ENCODE assay signal across 27 cellular contexts in the genomic region with DNA sequence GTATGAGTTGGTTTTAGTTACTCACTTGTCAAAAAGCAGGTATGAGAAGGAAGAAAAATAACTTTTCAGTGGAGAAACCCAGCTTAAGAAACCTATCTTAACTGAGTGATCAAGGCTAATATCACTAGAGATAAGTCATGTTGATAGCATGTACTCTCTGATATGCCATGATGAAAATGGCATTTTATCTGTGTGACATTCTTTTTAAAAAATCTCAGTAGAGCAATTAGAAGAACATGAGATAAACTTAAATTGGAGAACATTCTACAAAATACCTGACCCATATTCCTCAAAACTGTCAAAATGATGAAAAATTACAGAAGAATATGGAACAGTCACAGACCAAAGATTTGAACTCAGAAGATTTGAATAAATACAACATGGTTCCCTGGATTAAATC.
A peak's percentile ranks its signal among the peaks of the same experiment; 100 is the strongest.
DNase-seq lines count a peak whose midpoint lies in the region.
"Had no signal": no experiment of that assay in that cellular context is flagged by ENCODE, and none has a peak within 500 bp of the region (broad histone marks: within the 10 kb centered on the region; RNA-seq: fewer than 3 reads in every experiment).

No MANE protein-coding gene starts in this region.

- peak; percentile 56 for DNase-seq in mesendoderm
- no peak for DNase-seq in NK-92 treated with Interleukin-12 subunit alpha and Interleukin-12 subunit beta, amount 100 ng/mL, for 24 hours (lab: John Stamatoyannopoulos, UW)
- DNase-seq: 8988T; ACHN; AML-193; BE2C; C1 segment of cervical spinal cord; Caco-2; Calu3; CD4-positive, alpha-beta memory T cell; CD4-positive, alpha-beta T cell; CD4-positive, CD25-positive, alpha-beta regulatory T cell; CD8-positive, alpha-beta memory T cell; CD8-positive, alpha-beta T cell; COR-L47; DMS 273 treated with DMSO at 0.1 percent for 48 hours; DMS153; DMS53; DMS79; DMS79 treated with DMSO at 0.1 percent for 48 hours; DND-41; EL had no signal

- H3K4ac ChIP-seq in mesendoderm (ENCODE audit: low read depth, low read length) = no peak overlapping the region

- no peaks in the 10 kb centered on the region for H3K27me3 ChIP-seq in mesendoderm (ENCODE audit: insufficient read depth, low read length, poor library complexity)
- H3K27me3 ChIP-seq: BE2C; BLaER1; BLaER1 treated with 17β-estradiol and CSF1 and Interleukin-3, amounts not matched to agents 10 nM and 100 nM had no signal

- H2BK120ac ChIP-seq in mesendoderm (ENCODE audit: low read depth, low read length) = no peak overlapping the region

- H4K5ac ChIP-seq in mesendoderm (ENCODE audit: low read length) = no peak overlapping the region

- no peak overlapping the region for H2BK15ac ChIP-seq in mesendoderm (replicated peaks; ENCODE audit: low read depth)

- no peak overlapping the region for H3K4me3 ChIP-seq in mesendoderm (ENCODE audit: low read length)
- H3K4me3 ChIP-seq: A549; BLaER1; BLaER1 treated with 17β-estradiol and CSF1 and Interleukin-3, amounts not matched to agents 10 nM and 100 nM had no signal

- no peak overlapping the region for H4K8ac ChIP-seq in mesendoderm (ENCODE audit: low read depth, low read length)

- H2AK5ac ChIP-seq in mesendoderm (ENCODE audit: low read length) = no peak overlapping the region

- no peak overlapping the region for H3K18ac ChIP-seq in mesendoderm (ENCODE audit: low read length)

- no peaks in the 10 kb centered on the region for H3K79me2 ChIP-seq in mesendoderm (ENCODE audit: control insufficient read depth, insufficient read depth, low read length)

- no peak overlapping the region for H3K9ac ChIP-seq in mesendoderm (ENCODE audit: low read length)
- H3K9ac ChIP-seq: BLaER1; BLaER1 treated with 17β-estradiol and CSF1 and Interleukin-3, amounts not matched to agents 10 nM and 100 nM had no signal

- H3K27ac ChIP-seq in mesendoderm (ENCODE audit: low read depth, low read length) = no peak overlapping the region
- H3K27ac ChIP-seq: 22Rv1; A549; BLaER1; BLaER1 treated with 17β-estradiol and CSF1 and Interleukin-3, amounts not matched to agents 10 nM and 100 nM; C4-2B had no signal

- H3K4me2 ChIP-seq in mesendoderm (ENCODE audit: low read length) = no peak overlapping the region
- H3K4me2 ChIP-seq: A549; BLaER1; BLaER1 treated with 17β-estradiol and CSF1 and Interleukin-3, amounts not matched to agents 10 nM and 100 nM had no signal

- no peak overlapping the region for H2BK5ac ChIP-seq in mesendoderm (ENCODE audit: low read length)

- no peaks in the 10 kb centered on the region for H3K4me1 ChIP-seq in mesendoderm (ENCODE audit: control insufficient read depth, low read depth, low read length)
- H3K4me1 ChIP-seq: A549; BE2C; BLaER1; BLaER1 treated with 17β-estradiol and CSF1 and Interleukin-3, amounts not matched to agents 10 nM and 100 nM; Caco-2 had no signal

- H3K79me1 ChIP-seq in mesendoderm (ENCODE audit: low read length) = no peaks in the 10 kb centered on the region

- no peak overlapping the region for H3K23ac ChIP-seq in mesendoderm (ENCODE audit: low read length)

- no peaks in the 10 kb centered on the region for H3K36me3 ChIP-seq in mesendoderm (ENCODE audit: control insufficient read depth, insufficient read depth, low read length)
- H3K36me3 ChIP-seq: BE2C; BLaER1; BLaER1 treated with 17β-estradiol and CSF1 and Interleukin-3, amounts not matched to agents 10 nM and 100 nM had no signal

- H3K56ac ChIP-seq in mesendoderm (ENCODE audit: low read length) = no peak overlapping the region
